ENCODE assay signal across 17 cellular contexts in the genomic region with DNA sequence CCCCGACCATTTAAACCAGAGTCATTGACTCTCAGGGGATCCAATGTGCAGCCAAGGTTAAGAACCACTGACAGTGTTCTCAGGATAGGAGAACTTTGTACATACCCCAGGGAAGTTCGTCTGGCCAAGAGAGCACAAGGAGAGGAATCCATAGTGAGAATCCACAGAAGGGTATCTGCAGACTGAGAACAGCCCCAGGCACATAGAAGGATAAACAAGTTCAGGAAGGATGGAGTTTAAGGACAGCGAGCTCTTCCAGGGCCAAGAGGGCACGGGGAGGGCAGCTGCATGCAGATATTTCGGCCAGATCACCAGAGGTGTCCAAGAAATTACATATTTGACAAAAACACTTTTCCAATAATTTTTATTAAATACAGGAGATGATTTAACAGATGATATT. TPM values are rescaled to one million over a fixed set of nuclear protein-coding genes. Genes with fewer than 3 reads are reported as not detected.
DNase-seq lines count a peak whose midpoint lies in the region; ATAC-seq and TF ChIP-seq lines count a peak whose summit lies in the region.
"Had no signal": no experiment of that assay in that cellular context is flagged by ENCODE, and none has a peak within 500 bp of the region (broad histone marks: within the 10 kb centered on the region; RNA-seq: fewer than 3 reads in every experiment).

No MANE protein-coding gene starts in this region.

- no peaks in the 10 kb centered on the region for H3K79me2 ChIP-seq in DND-41 (ENCODE audit: insufficient read depth, low read length)

- H3K27me3 ChIP-seq in DND-41 (ENCODE audit: insufficient read depth, low read length, poor library complexity) (no peaks in the 10 kb centered on the region), brain microvascular endothelial cell (replicated peaks) (no peaks in the 10 kb centered on the region)
- no peaks in the 10 kb centered on the region for H3K27me3 ChIP-seq in CD8-positive, alpha-beta memory T cell (ENCODE audit: insufficient read depth, low read length, poor library complexity, severe bottlenecking)

- H3K27me3 Mint-ChIP-seq in IgD-negative memory B cell (no peaks in the 10 kb centered on the region), naive B cell (no peaks in the 10 kb centered on the region)
- H3K27me3 Mint-ChIP-seq in stimulated activated memory B cell treated with anti-CD40 and anti-IgM and Interleukin-4, amounts not matched to agents 10 μg/mL and 1 μg/mL and 100 μg/mL, for 72 hours, result no peaks in the 10 kb centered on the region
- H3K27me3 Mint-ChIP-seq in CD8-positive, alpha-beta memory T cell, result peaks cover 7 to 9% of the 10 kb centered on the region in 2 donors
- H3K27me3 Mint-ChIP-seq: CD4-positive, alpha-beta T cell had no signal

- H3K36me3 ChIP-seq in DND-41 (ENCODE audit: insufficient read depth, low read length), result no peaks in the 10 kb centered on the region
- H3K36me3 ChIP-seq in CD8-positive, alpha-beta memory T cell (ENCODE audit: insufficient read depth, low read length), result no peaks in the 10 kb centered on the region
- H3K36me3 ChIP-seq in brain microvascular endothelial cell (replicated peaks), result no peaks in the 10 kb centered on the region

- H3K27ac Mint-ChIP-seq in IgD-negative memory B cell (peak overlapping the region; percentile 55 to 67 (median 64)), naive B cell (peak overlapping the region; percentile 52 to 91 (median 84))
- H3K27ac Mint-ChIP-seq in stimulated activated memory B cell treated with anti-CD40 and anti-IgM and Interleukin-4, amounts not matched to agents 10 μg/mL and 1 μg/mL and 100 μg/mL, for 72 hours, result peak overlapping the region; percentile 69
- H3K27ac Mint-ChIP-seq in CD8-positive, alpha-beta memory T cell, result no peak overlapping the region
- H3K27ac Mint-ChIP-seq: CD4-positive, alpha-beta T cell had no signal

- no peaks in the 10 kb centered on the region for H3K4me1 ChIP-seq in DND-41 (ENCODE audit: insufficient read depth, low read length)
- H3K4me1 ChIP-seq in CD8-positive, alpha-beta memory T cell (ENCODE audit: insufficient read depth, low read length), result no peaks in the 10 kb centered on the region

- H3K9me3 ChIP-seq in DND-41 (ENCODE audit: insufficient read depth, low read length, severe bottlenecking), result no peaks in the 10 kb centered on the region
- no peaks in the 10 kb centered on the region for H3K9me3 ChIP-seq in CD8-positive, alpha-beta memory T cell (ENCODE audit: low read length)

- H3K4me1 Mint-ChIP-seq in IgD-negative memory B cell (peaks cover 40 to 60% (median 47%) of the 10 kb centered on the region in 3 donors), naive B cell (peaks cover 59 to 88% (median 78%) of the 10 kb centered on the region in 3 donors)
- H3K4me1 Mint-ChIP-seq in stimulated activated memory B cell treated with anti-CD40 and anti-IgM and Interleukin-4, amounts not matched to agents 10 μg/mL and 1 μg/mL and 100 μg/mL, for 72 hours, result peaks cover 74% of the 10 kb centered on the region
- no peaks in the 10 kb centered on the region for H3K4me1 Mint-ChIP-seq in CD8-positive, alpha-beta memory T cell

- H3K36me3 Mint-ChIP-seq in IgD-negative memory B cell (peaks cover 12% of the 10 kb centered on the region), naive B cell (peaks cover 14 to 34% of the 10 kb centered on the region in 2 donors)
- peaks cover 60% of the 10 kb centered on the region for H3K36me3 Mint-ChIP-seq in stimulated activated memory B cell treated with anti-CD40 and anti-IgM and Interleukin-4, amounts not matched to agents 10 μg/mL and 1 μg/mL and 100 μg/mL, for 72 hours
- H3K36me3 Mint-ChIP-seq in CD8-positive, alpha-beta memory T cell, result no peaks in the 10 kb centered on the region

- CTCF ChIA-PET in CD8-positive, alpha-beta memory T cell (lab: Charles Lee), result no interaction called here

- in situ Hi-C loops in brain microvascular endothelial cell (cut with HindIII; ENCODE audit: low pct_ligation_motif_present, low sequenced_read_pairs), result no loop called here

- no peaks in the 10 kb centered on the region for H3K9me3 Mint-ChIP-seq in IgD-negative memory B cell
- peaks cover 0 to 1% (median 0%) of the 10 kb centered on the region in 7 donors for H3K9me3 Mint-ChIP-seq in naive B cell
- no peaks in the 10 kb centered on the region for H3K9me3 Mint-ChIP-seq in stimulated activated memory B cell treated with anti-CD40 and anti-IgM and Interleukin-4, amounts not matched to agents 10 μg/mL and 1 μg/mL and 100 μg/mL, for 72 hours
- peaks cover 0 to 2% (median 0%) of the 10 kb centered on the region in 5 donors for H3K9me3 Mint-ChIP-seq in CD8-positive, alpha-beta memory T cell
- H3K9me3 Mint-ChIP-seq: CD4-positive, alpha-beta T cell had no signal

- peak overlapping the region; percentile 16; the same call in 1 of the 2 replicates for H2AFZ ChIP-seq in DND-41 (ENCODE audit: low read depth, low read length)
- H2AFZ ChIP-seq: GM23248 had no signal

- no peak for TF ChIP-seq CTCF in DND-41 (IDR thresholded peaks at IDR 0.05; ENCODE audit: borderline replicate concordance, extremely low read depth, low read length, poor library complexity, severe bottlenecking)
- TF ChIP-seq CTCF in brain microvascular endothelial cell (IDR thresholded peaks at IDR 0.05; ENCODE audit: low read depth, low read length, missing control alignments), result no peak

- H3K9ac ChIP-seq in DND-41 (ENCODE audit: low read depth, low read length), result no peak overlapping the region
- H3K9ac ChIP-seq: GM23248 had no signal

- no peak overlapping the region for H3K4me2 ChIP-seq in DND-41 (ENCODE audit: insufficient read depth, low read length)

- H3K27ac ChIP-seq in DND-41 (ENCODE audit: low read length), result no peak overlapping the region
- no peak overlapping the region for H3K27ac ChIP-seq in CD8-positive, alpha-beta memory T cell (ENCODE audit: low read depth, low read length)
- no peak overlapping the region for H3K27ac ChIP-seq in brain microvascular endothelial cell
- H3K27ac ChIP-seq: GM23248, HL-60 had no signal

- H3K4me3 Mint-ChIP-seq in IgD-negative memory B cell (peak overlapping the region in 1 of 4 donors; percentile 70), naive B cell (peak overlapping the region in 5 of 8 donors; percentile 12 to 51 (median 44))
- no peak overlapping the region for H3K4me3 Mint-ChIP-seq in stimulated activated memory B cell treated with anti-CD40 and anti-IgM and Interleukin-4, amounts not matched to agents 10 μg/mL and 1 μg/mL and 100 μg/mL, for 72 hours
- no peak overlapping the region for H3K4me3 Mint-ChIP-seq in CD8-positive, alpha-beta memory T cell
- H3K4me3 Mint-ChIP-seq: CD4-positive, alpha-beta T cell had no signal

- POLR2A ChIA-PET in CD8-positive, alpha-beta memory T cell (lab: Charles Lee), result no interaction called here

- H3K4me3 ChIP-seq in DND-41 (ENCODE audit: low read depth in 1 of 2, low read length in 2 of 2) (no peak overlapping the region), brain microvascular endothelial cell (ENCODE audit: low read depth, low read length) (no peak overlapping the region)
- H3K4me3 ChIP-seq in CD8-positive, alpha-beta memory T cell (ENCODE audit: low read length), result no peak overlapping the region
- H3K4me3 ChIP-seq: GM23248 had no signal

- DNase-seq in DND-41 (no peak), naive B cell (no peak), HuH-7 (ENCODE audit: low spot score) (no peak), NCI-H2081 (lab: John Stamatoyannopoulos, UW) (no peak), brain microvascular endothelial cell (no peak)
- no peak for DNase-seq in CD8-positive, alpha-beta memory T cell
- DNase-seq: 8988T; C1 segment of cervical spinal cord; CD4-positive, alpha-beta T cell; DMS79; EL; GDM1; GM23248 had no signal

- ATAC-seq in DND-41 (ENCODE audit: insufficient read depth, low read depth) (no peak), naive B cell (ENCODE audit: low read depth in 2 of 2) (no peak)
- ATAC-seq in stimulated activated memory B cell treated with anti-CD40 and anti-IgM and Interleukin-4, amounts not matched to agents 10 μg/mL and 1 μg/mL and 100 μg/mL, for 72 hours, result no peak
- ATAC-seq: HCT116 had no signal

- no peaks in the 10 kb centered on the region for H4K20me1 ChIP-seq in DND-41 (ENCODE audit: insufficient read depth, low read length)

RNA-seq across cellular contexts. Expression of gene BLNK, which starts 16.4 kb away (rescaled TPM):
- 217 TPM for polyA plus RNA-seq in IgD-negative memory B cell
- polyA plus RNA-seq in naive B cell (ENCODE audit: low read depth in 6 of 6), result 100 to 1,000 TPM; 152 to 280 (median 196) TPM
- total RNA-seq in CD8-positive, alpha-beta memory T cell, result not detected
- polyA plus RNA-seq in CD8-positive, alpha-beta memory T cell, result not detected
- total RNA-seq: CD4-positive, alpha-beta T cell; GM23248 had no signal
- polyA plus RNA-seq: GM23248 had no signal

RNA-seq across cellular contexts. Expression of gene DNTT, which starts 49.3 kb away (rescaled TPM):
- polyA plus RNA-seq in IgD-negative memory B cell (0.10 TPM), naive B cell (ENCODE audit: low read depth in 6 of 6) (under 1 TPM in 1 of 6 donors, not detected in 5; 0.21 TPM)
- not detected for total RNA-seq in CD8-positive, alpha-beta memory T cell
- not detected for polyA plus RNA-seq in CD8-positive, alpha-beta memory T cell
- total RNA-seq: GM23248 had no signal
- polyA plus RNA-seq: GM23248 had no signal

Comparison
In these comparisons a context has a peak if more than half of its experiments do, and no peak if none do; other contexts are left out.
1. H3K27ac Mint-ChIP-seq: peak in IgD-negative memory B cell (3 of 3), naive B cell (6 of 6) and stimulated activated memory B cell treated with anti-CD40 and anti-IgM and Interleukin-4, amounts not matched to agents 10 μg/mL and 1 μg/mL and 100 μg/mL, for 72 hours (single experiment); none in CD8-positive, alpha-beta memory T cell (0 of 8).
2. H3K4me3 Mint-ChIP-seq: peak in naive B cell (5 of 8); none in stimulated activated memory B cell treated with anti-CD40 and anti-IgM and Interleukin-4, amounts not matched to agents 10 μg/mL and 1 μg/mL and 100 μg/mL, for 72 hours (single experiment) and CD8-positive, alpha-beta memory T cell (0 of 7).
3. RNA of gene BLNK, which starts 16.4 kb away (polyA plus RNA-seq): 217 TPM in IgD-negative memory B cell (single experiment) and 152 to 280 TPM in naive B cell; not detected in CD8-positive, alpha-beta memory T cell (single experiment); every median in the first group is over 100 times any median in the second.